8 cellular contexts compared by ENCODE assay signal in the genomic region with DNA sequence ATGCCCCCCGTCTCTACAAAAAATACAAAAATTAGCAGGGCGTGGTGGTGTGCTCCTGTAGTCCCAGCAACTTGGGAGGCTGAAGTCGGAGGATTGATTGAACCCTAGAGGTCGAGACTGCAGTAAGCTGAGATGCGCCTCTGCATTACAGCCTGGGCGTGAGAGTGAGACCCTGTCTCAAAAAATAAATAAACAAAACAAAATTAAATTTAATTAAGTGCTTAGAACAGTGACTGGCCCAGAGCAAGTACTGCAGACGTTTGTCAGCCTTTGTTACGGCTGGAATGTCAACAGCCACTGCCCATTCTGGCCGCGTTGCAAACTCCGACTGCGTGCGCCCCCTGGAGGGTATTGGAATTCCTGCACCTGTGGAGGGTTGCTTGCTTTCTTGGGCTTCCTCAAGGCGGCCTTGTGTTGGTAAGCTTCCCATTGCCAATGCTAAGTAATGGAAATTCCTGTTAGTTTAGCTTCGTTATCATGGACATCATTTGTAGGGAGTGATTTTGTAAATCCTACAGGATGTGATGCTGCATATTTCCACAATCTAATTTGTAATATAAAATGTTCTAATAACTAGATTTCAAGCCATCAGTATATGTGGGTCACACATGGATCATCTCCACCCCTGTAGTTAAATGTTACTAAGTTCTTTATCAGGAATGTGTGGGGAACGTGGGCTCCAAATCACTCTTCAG. TPM values are rescaled to one million over a fixed set of nuclear protein-coding genes. Genes with fewer than 3 reads are reported as not detected.
DNase-seq lines count a peak whose midpoint lies in the region; ATAC-seq and TF ChIP-seq lines count a peak whose summit lies in the region.

No MANE protein-coding gene starts in this region.

- H4K91ac ChIP-seq in IMR-90 (ENCODE audit: insufficient read depth, low read depth, low read length), result no peak overlapping the region

- H3K23ac ChIP-seq in IMR-90 (ENCODE audit: low read depth, low read length), result no peak overlapping the region

- H3K27ac ChIP-seq in IMR-90 (ENCODE audit: insufficient read depth, low read length) (no peak overlapping the region), foreskin keratinocyte (no peak overlapping the region), tibial artery (no peak overlapping the region)

- no peaks in the 10 kb centered on the region for H3K4me1 Mint-ChIP-seq in osteocyte (ENCODE audit: unreplicated experiment)

- DNase-seq in IMR-90 (peak; percentile 64), SHP77 treated with DMSO at 0.1 percent for 48 hours (lab: John Stamatoyannopoulos, UW) (peak; percentile 65), foreskin keratinocyte (peak in 1 of 2 donors; percentile 45), osteocyte (ENCODE audit: extremely low spot score, unreplicated experiment) (peak; percentile 92), tibial artery (peak; percentile 76 to 84)
- peak; percentile 47 for DNase-seq in activated T-helper 9 cell treated with anti-CD3 and anti-CD28 coated beads, Interleukin-2, amount 50 U/mL, for 16 hours (ENCODE audit: low read depth)

- WGBS in IMR-90 (ENCODE audit: extremely low coverage in 2 of 2, insufficient read length in 1 of 2), 2 experiments, result no CpG with 5 or more reads among the region's 16 CpGs

- H3K9me3 ChIP-seq in IMR-90 (ENCODE audit: control insufficient read depth, insufficient read depth, low read length) (0 out of 2 replicates have a peak, but pooled peaks cover 3% of the 10 kb centered on the region), tibial artery (no peaks in the 10 kb centered on the region)

- in situ Hi-C loops in IMR-90 (cut with MboI; ENCODE audit: low sequenced_read_pairs), result no loop called here

- H2BK20ac ChIP-seq in IMR-90 (ENCODE audit: low read depth, low read length), result no peak overlapping the region

- no peak overlapping the region for H3K27ac Mint-ChIP-seq in osteocyte (ENCODE audit: unreplicated experiment)

- no peaks in the 10 kb centered on the region for H3K4me1 ChIP-seq in IMR-90 (ENCODE audit: control insufficient read depth, insufficient read depth, low read length)
- H3K4me1 ChIP-seq in foreskin keratinocyte, result no peaks in the 10 kb centered on the region
- H3K4me1 ChIP-seq in tibial artery, result no peaks in the 10 kb centered on the region

- TF ChIP-seq POLR2A in IMR-90 (IDR thresholded peaks at IDR 0.05; ENCODE audit: low read depth, low read length), result no peak

- no peaks in the 10 kb centered on the region for H3K9me1 ChIP-seq in IMR-90 (ENCODE audit: insufficient read depth, low read length)

- intact Hi-C loops in IMR-90 (cut with micrococcal nuclease) (loop anchor here (1.0 to 2.0 kb wide), 3 partner anchors 26 to 57 kb away; no protein-coding TSS in a partner anchor), tibial artery (cut with DNase I; ENCODE audit: low total_unique reads) (loop anchor here (5.0 kb wide), 1 partner anchor 48 kb away; no protein-coding TSS in a partner anchor)

- H2AK5ac ChIP-seq in IMR-90 (ENCODE audit: low read depth, low read length), result no peak overlapping the region; the same call in 1 of the 2 replicates

- H3K36me3 Mint-ChIP-seq in osteocyte (ENCODE audit: unreplicated experiment), result peaks cover 7% of the 10 kb centered on the region

- H3K56ac ChIP-seq in IMR-90 (ENCODE audit: extremely low read depth, insufficient read depth, low read length), result no peak overlapping the region

- no peak overlapping the region for H3K9ac ChIP-seq in IMR-90 (ENCODE audit: low read depth, low read length)

- POLR2A ChIA-PET in IMR-90 (lab: Charles Lee; ENCODE audit: unreplicated experiment), result no interaction called here

- no peaks in the 10 kb centered on the region for H3K27me3 Mint-ChIP-seq in osteocyte (ENCODE audit: unreplicated experiment)

- no peaks in the 10 kb centered on the region for H3K79me1 ChIP-seq in IMR-90 (ENCODE audit: low read depth in 1 of 2, low read length in 2 of 2)

- H3K27me3 ChIP-seq in IMR-90 (ENCODE audit: control insufficient read depth, insufficient read depth, low read length) (no peaks in the 10 kb centered on the region), foreskin keratinocyte (peaks cover 15% of the 10 kb centered on the region), tibial artery (peaks cover 0 to 8% of the 10 kb centered on the region in 2 donors)

- peak; percentile 96 for ATAC-seq in IMR-90 (ENCODE audit: low read depth)
- peak; percentile 53 for ATAC-seq in foreskin keratinocyte
- no peak for ATAC-seq in HG02870 (IDR thresholded peaks at IDR 0.05; ENCODE audit: unreplicated experiment)

- peak overlapping the region; percentile 46 for H2AFZ ChIP-seq in IMR-90 (replicated peaks; ENCODE audit: low read length, poor library complexity)

- no peak overlapping the region for H2BK5ac ChIP-seq in IMR-90 (ENCODE audit: low read depth, low read length, poor library complexity, severe bottlenecking)

- no peak overlapping the region for H3K18ac ChIP-seq in IMR-90 (ENCODE audit: low read depth, low read length)

- TF ChIP-seq RAD21 in IMR-90 (IDR thresholded peaks at IDR 0.05; ENCODE audit: low read length), result peak; percentile 74

- H3K4me2 ChIP-seq in IMR-90 (ENCODE audit: low read depth, low read length), result no peak overlapping the region

- H4K20me1 ChIP-seq in IMR-90 (ENCODE audit: insufficient read depth, low read length), result no peaks in the 10 kb centered on the region

- no peak overlapping the region for H2BK15ac ChIP-seq in IMR-90 (ENCODE audit: low read depth, low read length)

- H4K5ac ChIP-seq in IMR-90 (ENCODE audit: low read depth, low read length), result no peak overlapping the region

- H3K4me3 ChIP-seq in IMR-90 (ENCODE audit: insufficient read depth, low read depth, low read length) (no peak overlapping the region), tibial artery (no peak overlapping the region)

- TF ChIP-seq CTCF in GM12874 (IDR thresholded peaks at IDR 0.05; ENCODE audit: insufficient read depth, low read depth, low read length), result peak; percentile 88
- peak; percentile 88 for TF ChIP-seq CTCF in IMR-90 (conservative IDR thresholded peaks at IDR 0.05; ENCODE audit: low read depth, low read length)
- TF ChIP-seq CTCF in foreskin keratinocyte (conservative IDR thresholded peaks at IDR 0.05), result peak; percentile 87
- TF ChIP-seq CTCF in osteocyte (IDR thresholded peaks at IDR 0.05), result peak; percentile 93
- peak; percentile 66 to 74 for TF ChIP-seq CTCF in tibial artery (IDR thresholded peaks at IDR 0.05)

- no peak overlapping the region for H2BK120ac ChIP-seq in IMR-90 (ENCODE audit: low read depth, low read length)

- H3K14ac ChIP-seq in IMR-90 (replicated peaks; ENCODE audit: low read depth, low read length), result no peak overlapping the region

- no peaks in the 10 kb centered on the region for H3K36me3 ChIP-seq in IMR-90 (ENCODE audit: control insufficient read depth, insufficient read depth, low read length)
- no peaks in the 10 kb centered on the region for H3K36me3 ChIP-seq in tibial artery

- CTCF ChIA-PET in IMR-90 (lab: Yijun Ruan, JAX), result interaction anchor here (0.6 to 1.4 kb wide), 7 partner anchors 28 to 56 kb away, joined by 3 to 7 read pairs (median 4); no protein-coding TSS in a partner anchor

- H3K4ac ChIP-seq in IMR-90 (ENCODE audit: low read depth, low read length), result no peak overlapping the region

- no TSS peak for BruUV-seq in IMR-90 (replicated peaks; lab: Mats Ljungman, UMichigan)

- peaks cover 4% of the 10 kb centered on the region for H3K9me3 Mint-ChIP-seq in osteocyte (ENCODE audit: unreplicated experiment)

- dilution Hi-C loops in IMR-90 (cut with HindIII; ENCODE audit: low sequenced_read_pairs, unreplicated experiment), result no loop called here

- H3K4me3 Mint-ChIP-seq in osteocyte (ENCODE audit: unreplicated experiment), result no peak overlapping the region

- H4K8ac ChIP-seq in IMR-90 (ENCODE audit: low read depth in 2 of 2, low read length in 2 of 2), result no peak overlapping the region

- H2AK9ac ChIP-seq in IMR-90 (replicated peaks; ENCODE audit: low read depth, low read length, poor library complexity), result no peak overlapping the region

TF ChIP-seq in IMR-90, 13 proteins besides CTCF, POLR2A, EP300 and RAD21:
- peak; percentile 76 for TF ChIP-seq SMC3 (IDR thresholded peaks at IDR 0.05; ENCODE audit: low read depth, low read length)
- no peak for TF ChIP-seq MXI1 (IDR thresholded peaks at IDR 0.05; ENCODE audit: borderline replicate concordance, low read depth, low read length)

RNA-seq across cellular contexts. Expression of a gene that starts 15.9 kb away (rescaled TPM):
- total RNA-seq in IMR-90 (2012; rRNA removed) (0.28 TPM in 1 of 2 replicates, not detected in the other), foreskin keratinocyte (not detected in 2 replicates), osteocyte (6.3 and 6.5 TPM in 2 replicates)
- polyA plus RNA-seq in IMR-90 (2012; rRNA removed) (1.3 and 1.4 TPM in 2 replicates), foreskin keratinocyte (0.08 TPM in 1 of 2 replicates, not detected in the other)
- 0.51 TPM in 1 of 2 replicates, not detected in the other for polyA plus RNA-seq in IMR-90 (2012; cell fraction: cytosol; rRNA removed)
- polyA plus RNA-seq in IMR-90 (2012; cell fraction: nucleus; rRNA removed; ENCODE audit: low replicate concordance), result 17.8 and 20.6 TPM in 2 replicates

RNA-seq across cellular contexts. Expression of a gene that starts 19.4 kb away (rescaled TPM):
- total RNA-seq in IMR-90 (2012; rRNA removed), result 0.36 and 0.56 TPM in 2 replicates
- 1.5 and 2.4 TPM in 2 replicates for polyA plus RNA-seq in IMR-90 (2012; rRNA removed)
- polyA plus RNA-seq in IMR-90 (2012; cell fraction: cytosol; rRNA removed), result 3.2 and 3.5 TPM in 2 replicates
- 6.0 and 12.7 TPM in 2 replicates for polyA plus RNA-seq in IMR-90 (2012; cell fraction: nucleus; rRNA removed; ENCODE audit: low replicate concordance)
- total RNA-seq in foreskin keratinocyte, result 0.17 and 0.21 TPM in 2 replicates
- 0.36 and 0.44 TPM in 2 replicates for polyA plus RNA-seq in foreskin keratinocyte
- total RNA-seq in osteocyte, result 5.9 and 8.3 TPM in 2 replicates

RNA-seq across cellular contexts. Expression of a gene that starts 58.6 kb away (rescaled TPM):
- total RNA-seq in IMR-90 (2012; rRNA removed) (0.54 and 0.56 TPM in 2 replicates), foreskin keratinocyte (0.24 and 0.28 TPM in 2 replicates), osteocyte (1.9 and 2.7 TPM in 2 replicates)
- polyA plus RNA-seq in IMR-90 (2012; rRNA removed) (1.0 and 1.2 TPM in 2 replicates), foreskin keratinocyte (0.18 and 0.28 TPM in 2 replicates)
- 1.8 and 2.6 TPM in 2 replicates for polyA plus RNA-seq in IMR-90 (2012; cell fraction: cytosol; rRNA removed)
- polyA plus RNA-seq in IMR-90 (2012; cell fraction: nucleus; rRNA removed; ENCODE audit: low replicate concordance), result 3.3 and 5.0 TPM in 2 replicates
